Comparison of ENCODE assay signal across 22 cellular contexts in the genomic region with DNA sequence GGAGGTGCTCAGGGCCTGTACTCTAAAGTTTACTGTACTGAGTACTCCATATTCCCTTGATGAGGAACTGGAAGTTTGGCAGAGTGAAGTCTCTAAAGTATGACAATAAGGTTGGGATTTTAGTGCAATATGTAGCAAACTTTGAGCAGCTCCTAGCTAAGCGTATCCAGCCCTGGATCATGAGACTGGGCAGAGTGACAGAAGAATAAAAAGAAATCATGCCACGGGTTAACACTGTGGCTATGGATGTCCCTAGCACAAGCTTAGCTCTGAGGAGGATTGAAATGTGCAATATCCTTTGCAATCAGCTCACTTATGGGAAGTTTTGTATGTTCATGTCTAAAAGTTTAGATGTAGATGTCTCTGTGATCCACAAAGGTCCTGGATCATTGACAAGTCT.
"Had no signal": no experiment of that assay in that cellular context is flagged by ENCODE, and none has a peak within 500 bp of the region (broad histone marks: within the 10 kb centered on the region; RNA-seq: fewer than 3 reads in every experiment).

No MANE protein-coding gene starts in this region.

- H3K9me3 ChIP-seq: gastrocnemius medialis, neutrophil, pancreas, right lobe of liver, thoracic aorta, transverse colon, upper lobe of right lung, uterus had no signal

- H3K27me3 ChIP-seq: gastrocnemius medialis, pancreas, right lobe of liver, upper lobe of right lung, uterus had no signal

- ATAC-seq: gastrocnemius medialis; left colon; natural killer cell; pancreas; right lobe of liver; stimulated activated memory B cell treated with anti-CD40 and anti-IgM and Interleukin-4, amounts not matched to agents 10 μg/mL and 1 μg/mL and 100 μg/mL, for 72 hours; stimulated activated naive CD8-positive, alpha-beta T cell treated with anti-CD3 and anti-CD28 coated beads, Interleukin-15, Interleukin-2, amounts not matched to agents 100 U/mL and 50 U/mL, for 24 hours; upper lobe of right lung had no signal

- H3K4me1 ChIP-seq: gastrocnemius medialis, transverse colon, upper lobe of right lung, uterus had no signal

- H3K4me2 ChIP-seq: smooth muscle cell had no signal

- H3K27ac ChIP-seq: gastrocnemius medialis, neutrophil, pancreas, transverse colon, upper lobe of right lung, uterus had no signal

- H3K36me3 ChIP-seq: gastrocnemius medialis, neutrophil, pancreas, thoracic aorta, transverse colon, upper lobe of right lung, uterus had no signal

- DNase-seq: dorsolateral prefrontal cortex; effector CD4-positive, alpha-beta T cell; gastrocnemius medialis; head of caudate nucleus; left colon; natural killer cell; pancreas; retina; right lobe of liver; stimulated activated CD4-positive, alpha-beta T cell treated with anti-CD3 and anti-CD28 coated beads, Interleukin-2, amount 100 ng/mL, for 24 hours; stimulated activated CD4-positive, alpha-beta T cell treated with anti-CD3 and anti-CD28 coated beads, Interleukin-4, amount 100 ng/mL, for 24 hours; stimulated activated naive CD8-positive, alpha-beta T cell treated with anti-CD3 and anti-CD28 coated beads, Interleukin-15, Interleukin-2, amounts not matched to agents 100 U/mL and 50 U/mL, for 24 hours; substantia nigra; transverse colon; upper lobe of right lung; uterus had no signal

- H3K4me3 ChIP-seq: dorsolateral prefrontal cortex, gastrocnemius medialis, lung, pancreas, right lobe of liver, smooth muscle cell, thoracic aorta, transverse colon, upper lobe of right lung, uterus had no signal

- FAIRE-seq: colon, pancreas had no signal
